ENCODE assay signal across 26 cellular contexts in genomic region chr4:159505275-159505975, GRCh38.
DNase-seq lines count a peak whose midpoint lies in the region; ATAC-seq and TF ChIP-seq lines count a peak whose summit lies in the region.
"Had no signal": no experiment of that assay in that cellular context is flagged by ENCODE, and none has a peak within 500 bp of the region (broad histone marks: within the 10 kb centered on the region; RNA-seq: fewer than 3 reads in every experiment).

No MANE protein-coding gene starts in this region.

- TF ChIP-seq CTCF in A673 (conservative IDR thresholded peaks at IDR 0.05; ENCODE audit: low read depth, low read length) (no peak), choroid plexus epithelial cell (conservative IDR thresholded peaks at IDR 0.05; ENCODE audit: low read depth, low read length) (no peak), nephron (IDR thresholded peaks at IDR 0.05; ENCODE audit: unreplicated experiment in 3 of 3) (no peak)
- TF ChIP-seq CTCF in activated CD8-positive, alpha-beta T cell treated with anti-CD3 and anti-CD28 coated beads for 36 hours (IDR thresholded peaks at IDR 0.05): no peak

- H3K4me3 ChIP-seq in A673 (ENCODE audit: low read depth, low read length, poor library complexity, severe bottlenecking): peak overlapping the region; percentile 20
- no peak overlapping the region for H3K4me3 ChIP-seq in choroid plexus epithelial cell (ENCODE audit: low read depth, low read length)
- no peak overlapping the region for H3K4me3 ChIP-seq in MG63
- H3K4me3 ChIP-seq: A549; BLaER1 treated with 17β-estradiol and CSF1 and Interleukin-3, amounts not matched to agents 10 nM and 100 nM; gastrocnemius medialis; smooth muscle cell had no signal

- H3K4me3 Mint-ChIP-seq in nephron: peak overlapping the region in 2 of 3 experiments; percentile 4 to 27
- H3K4me3 Mint-ChIP-seq in activated CD8-positive, alpha-beta T cell treated with anti-CD3 and anti-CD28 coated beads for 36 hours: no peak overlapping the region
- H3K4me3 Mint-ChIP-seq: activated CD4-positive, alpha-beta memory T cell treated with anti-CD3 and anti-CD28 coated beads for 36 hours; activated naive CD8-positive, alpha-beta T cell treated with anti-CD3 and anti-CD28 coated beads, Interleukin-2, amount 50 U/mL, for 24 hours; endodermal cell; T-cell had no signal

- no peak for ATAC-seq in activated CD8-positive, alpha-beta T cell treated with anti-CD3 and anti-CD28 coated beads for 36 hours
- ATAC-seq: A549; activated naive CD8-positive, alpha-beta T cell treated with anti-CD3 and anti-CD28 coated beads, Interleukin-2, amount 50 U/mL, for 24 hours; gastrocnemius medialis; T-cell had no signal

- H3K36me3 Mint-ChIP-seq in nephron (ENCODE audit: low read depth): no peaks in the 10 kb centered on the region
- H3K36me3 Mint-ChIP-seq in activated CD8-positive, alpha-beta T cell treated with anti-CD3 and anti-CD28 coated beads for 36 hours (ENCODE audit: low read depth): no peaks in the 10 kb centered on the region
- H3K36me3 Mint-ChIP-seq: activated CD4-positive, alpha-beta memory T cell treated with anti-CD3 and anti-CD28 coated beads for 36 hours; T-cell had no signal

- H3K9me3 ChIP-seq in A673 (ENCODE audit: low read depth, low read length, poor library complexity, severe bottlenecking) (no peaks in the 10 kb centered on the region), MG63 (no peaks in the 10 kb centered on the region)
- H3K9me3 ChIP-seq: A549; BLaER1 treated with 17β-estradiol and CSF1 and Interleukin-3, amounts not matched to agents 10 nM and 100 nM; gastrocnemius medialis had no signal

- peaks cover 24% of the 10 kb centered on the region for H3K27me3 Mint-ChIP-seq in nephron (ENCODE audit: low read depth)
- H3K27me3 Mint-ChIP-seq in activated CD8-positive, alpha-beta T cell treated with anti-CD3 and anti-CD28 coated beads for 36 hours: no peaks in the 10 kb centered on the region

- H3K27ac Mint-ChIP-seq in nephron: peak overlapping the region in 2 of 3 experiments; percentile 28 to 59
- no peak overlapping the region for H3K27ac Mint-ChIP-seq in activated CD8-positive, alpha-beta T cell treated with anti-CD3 and anti-CD28 coated beads for 36 hours
- H3K27ac Mint-ChIP-seq: activated CD4-positive, alpha-beta memory T cell treated with anti-CD3 and anti-CD28 coated beads for 36 hours; activated naive CD8-positive, alpha-beta T cell treated with anti-CD3 and anti-CD28 coated beads, Interleukin-2, amount 50 U/mL, for 24 hours; endodermal cell; T-cell had no signal

- H3K4me1 ChIP-seq in A673 (ENCODE audit: insufficient read depth, low read length, poor library complexity, severe bottlenecking): peaks cover 25% of the 10 kb centered on the region
- H3K4me1 ChIP-seq: A549; BLaER1 treated with 17β-estradiol and CSF1 and Interleukin-3, amounts not matched to agents 10 nM and 100 nM; gastrocnemius medialis had no signal

- H3K36me3 ChIP-seq in A673 (ENCODE audit: insufficient read depth, low read length, poor library complexity, severe bottlenecking) (no peaks in the 10 kb centered on the region), MG63 (no peaks in the 10 kb centered on the region)
- H3K36me3 ChIP-seq: BLaER1 treated with 17β-estradiol and CSF1 and Interleukin-3, amounts not matched to agents 10 nM and 100 nM; gastrocnemius medialis had no signal

- CTCF ChIA-PET in A673 (lab: Charles Lee): no interaction called here
- CTCF ChIA-PET in activated CD8-positive, alpha-beta T cell treated with anti-CD3 and anti-CD28 coated beads for 36 hours (lab: Charles Lee): no interaction called here

- intact Hi-C loops in A673 (cut with micrococcal nuclease; ENCODE audit: unreplicated experiment): no loop called here
- intact Hi-C loops in posterior cingulate gyrus (cut with DNase I): no loop called here
- intact Hi-C loops in activated CD8-positive, alpha-beta T cell treated with anti-CD3 and anti-CD28 coated beads for 36 hours (cut with micrococcal nuclease): no loop called here

- no TSS peak for BruUV-seq in A673 (replicated peaks; lab: Mats Ljungman, UMichigan)

- DNase-seq in A673 (ENCODE audit: low spot score): peak; percentile 41
- DNase-seq in NCI-H82 (lab: John Stamatoyannopoulos, UW): peak; percentile 68
- peak; percentile 68 for DNase-seq in choroid plexus epithelial cell (ENCODE audit: low read depth)
- DNase-seq in posterior cingulate gyrus: no peak
- DNase-seq in MG63: no peak
- DNase-seq in activated CD8-positive, alpha-beta T cell treated with anti-CD3 and anti-CD28 coated beads for 36 hours: no peak
- DNase-seq in inferior parietal cortex (ENCODE audit: extremely low spot score): no peak
- DNase-seq: activated CD4-positive, alpha-beta memory T cell treated with anti-CD3 and anti-CD28 coated beads for 36 hours; activated effector memory CD4-positive, alpha-beta T cell treated with Interleukin-2 at 50 U/mL for 16 hours; activated naive CD8-positive, alpha-beta T cell treated with anti-CD3 and anti-CD28 coated beads, Interleukin-2, amount 50 U/mL, for 24 hours; cortex of kidney; endodermal cell; gastrocnemius medialis; H7; islet precursor cell; NCI-H1048; NCI-H2029; NCI-H345; NCI-H774; SHP77 treated with DMSO at 0.1 percent for 48 hours; stimulated activated CD4-positive, alpha-beta T cell treated with anti-CD3 and anti-CD28 coated beads, Interleukin-2, amount 100 ng/mL, for 24 hours; T-cell had no signal

- H3K27me3 ChIP-seq in A673 (replicated peaks; ENCODE audit: insufficient read depth, low read depth, low read length, poor library complexity): no peaks in the 10 kb centered on the region
- no peaks in the 10 kb centered on the region for H3K27me3 ChIP-seq in MG63
- H3K27me3 ChIP-seq: BLaER1 treated with 17β-estradiol and CSF1 and Interleukin-3, amounts not matched to agents 10 nM and 100 nM had no signal

- H3K9me3 Mint-ChIP-seq in nephron: no peaks in the 10 kb centered on the region
- H3K9me3 Mint-ChIP-seq in activated CD8-positive, alpha-beta T cell treated with anti-CD3 and anti-CD28 coated beads for 36 hours: no peaks in the 10 kb centered on the region
- H3K9me3 Mint-ChIP-seq: activated CD4-positive, alpha-beta memory T cell treated with anti-CD3 and anti-CD28 coated beads for 36 hours; activated naive CD8-positive, alpha-beta T cell treated with anti-CD3 and anti-CD28 coated beads, Interleukin-2, amount 50 U/mL, for 24 hours; endodermal cell; T-cell had no signal

- H3K4me1 Mint-ChIP-seq in nephron: peaks cover 31% of the 10 kb centered on the region
- H3K4me1 Mint-ChIP-seq in activated CD8-positive, alpha-beta T cell treated with anti-CD3 and anti-CD28 coated beads for 36 hours (ENCODE audit: low read depth): no peaks in the 10 kb centered on the region
- H3K4me1 Mint-ChIP-seq: activated naive CD8-positive, alpha-beta T cell treated with anti-CD3 and anti-CD28 coated beads, Interleukin-2, amount 50 U/mL, for 24 hours; T-cell had no signal

- POLR2A ChIA-PET in A673 (lab: Charles Lee; ENCODE audit: low non-redundant PET): no interaction called here
- POLR2A ChIA-PET in activated CD8-positive, alpha-beta T cell treated with anti-CD3 and anti-CD28 coated beads for 36 hours (lab: Charles Lee): no interaction called here

- H3K27ac ChIP-seq in A673 (ENCODE audit: low read depth, low read length, poor library complexity, severe bottlenecking): peak overlapping the region; percentile 16
- H3K27ac ChIP-seq: A549; BLaER1 treated with 17β-estradiol and CSF1 and Interleukin-3, amounts not matched to agents 10 nM and 100 nM; gastrocnemius medialis had no signal

Comparison
In these comparisons a context has a peak if more than half of its experiments do, and no peak if none do; other contexts are left out.
1. DNase-seq: peak in A673 (single experiment), NCI-H82 (single experiment) and choroid plexus epithelial cell (single experiment); none in posterior cingulate gyrus (0 of 10), MG63 (single experiment), activated CD8-positive, alpha-beta T cell treated with anti-CD3 and anti-CD28 coated beads for 36 hours (single experiment) and inferior parietal cortex (single experiment).